In the genomic region with DNA sequence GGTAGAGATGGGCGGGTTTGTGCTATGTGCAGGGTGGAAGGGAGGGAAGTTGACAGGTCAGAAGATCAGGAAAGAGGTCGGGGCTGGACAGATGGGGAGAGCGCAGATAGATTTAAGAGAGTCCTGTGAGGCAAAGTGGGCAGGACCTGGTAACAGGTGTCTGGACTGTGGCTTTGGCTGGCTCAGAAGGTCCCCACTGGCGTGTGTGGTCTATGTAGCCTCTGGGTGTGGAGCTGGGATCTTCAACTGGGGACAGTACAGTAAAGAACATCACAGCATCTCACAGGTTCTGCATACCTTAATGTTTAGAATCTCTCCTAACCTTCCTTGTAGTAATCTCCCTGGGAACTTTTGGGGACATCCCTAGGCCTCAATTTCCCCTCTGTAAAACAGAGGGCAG, we compare ENCODE assay signal across 2 cellular contexts.
TF ChIP-seq lines count a peak whose summit lies in the region.

No MANE protein-coding gene starts in this region.

TF ChIP-seq in GM12891, 5 proteins besides CTCF, POLR2A, EP300 and RAD21:
- TF ChIP-seq POU2F2 (IDR thresholded peaks at IDR 0.05; ENCODE audit: low read depth, low read length) (no peak), PAX5 (IDR thresholded peaks at IDR 0.05; ENCODE audit: insufficient read depth, low read length, severe bottlenecking) (no peak), TAF1 (IDR thresholded peaks at IDR 0.05; ENCODE audit: low read depth, low read length) (no peak), SPI1 (IDR thresholded peaks at IDR 0.05; ENCODE audit: low read depth, low read length) (no peak), POLR2AphosphoS5 (IDR thresholded peaks at IDR 0.05; ENCODE audit: low read depth, low read length) (no peak)
TF ChIP-seq in GM12891: peak in this region for 0.

TF ChIP-seq in GM12878, 131 proteins besides CTCF, POLR2A, EP300 and RAD21:
- TF ChIP-seq PRDM15 (CRISPR knock-in tag; IDR thresholded peaks at IDR 0.05) (no peak), CEBPB (IDR thresholded peaks at IDR 0.05; ENCODE audit: borderline replicate concordance in 1 of 2, low read depth in 2 of 2, low read length in 2 of 2) (no peak), HDGF (IDR thresholded peaks at IDR 0.05) (no peak), ZNF687 (IDR thresholded peaks at IDR 0.05) (no peak), PML (IDR thresholded peaks at IDR 0.05; ENCODE audit: low read length) (0 out of 2 replicates have a peak, but pooled peaks have one; percentile 26)
